In genomic region chrY:15951041-15951440, GRCh38 we compare ENCODE assay signal across 19 cellular contexts.
"Had no signal": no experiment of that assay in that cellular context is flagged by ENCODE, and none has a peak within 500 bp of the region (broad histone marks: within the 10 kb centered on the region; RNA-seq: fewer than 3 reads in every experiment).

No MANE protein-coding gene starts in this region.

- H3K36me3 Mint-ChIP-seq: natural killer cell treated with Interleukin-12 subunit alpha and Interleukin-12 subunit beta and Interleukin-15 and Interleukin-18, amount 100 ng/mL, for 72 hours; neural progenitor cell had no signal

- H3K27me3 Mint-ChIP-seq: natural killer cell treated with Interleukin-12 subunit alpha and Interleukin-12 subunit beta and Interleukin-15 and Interleukin-18, amount 100 ng/mL, for 72 hours had no signal

- H3K9me3 ChIP-seq: heart right ventricle, ovary, upper lobe of left lung, vagina had no signal

- H3K4me3 ChIP-seq: dorsolateral prefrontal cortex, heart right ventricle, neural progenitor cell, ovary, upper lobe of left lung, vagina had no signal

- DNase-seq: cortex of kidney; dorsolateral prefrontal cortex; effector CD8-positive, alpha-beta T cell; heart right ventricle; hypothalamus; midbrain; nucleus accumbens; ovary; right cardiac atrium; small intestine; stimulated activated CD4-positive, alpha-beta T cell treated with anti-CD3 and anti-CD28 coated beads, Interleukin-12 subunit alpha, Interleukin-12 subunit beta, amount 100 ng/mL, for 4 hours; stimulated activated CD4-positive, alpha-beta T cell treated with anti-CD3 and anti-CD28 coated beads, Interleukin-2, amount 100 ng/mL, for 48 hours; stimulated activated naive CD4-positive, alpha-beta T cell treated with Interleukin-2 at 50 U/mL for 16 hours; upper lobe of left lung had no signal

- H3K4me1 ChIP-seq: heart right ventricle, neural progenitor cell, upper lobe of left lung, vagina had no signal

- H3K9me3 Mint-ChIP-seq: natural killer cell treated with Interleukin-12 subunit alpha and Interleukin-12 subunit beta and Interleukin-15 and Interleukin-18, amount 100 ng/mL, for 72 hours; neural progenitor cell had no signal

- FAIRE-seq: frontal cortex, islet of Langerhans, small intestine had no signal

- H3K27ac ChIP-seq: dorsolateral prefrontal cortex, heart right ventricle, neural progenitor cell, ovary, upper lobe of left lung, vagina had no signal

- H3K27ac Mint-ChIP-seq: natural killer cell treated with Interleukin-12 subunit alpha and Interleukin-12 subunit beta and Interleukin-15 and Interleukin-18, amount 100 ng/mL, for 72 hours; neural progenitor cell had no signal

- H3K4me1 Mint-ChIP-seq: neural progenitor cell had no signal

- H3K4me3 Mint-ChIP-seq: natural killer cell treated with Interleukin-12 subunit alpha and Interleukin-12 subunit beta and Interleukin-15 and Interleukin-18, amount 100 ng/mL, for 72 hours; neural progenitor cell had no signal

- H3K36me3 ChIP-seq: heart right ventricle, neural progenitor cell, ovary, upper lobe of left lung, vagina had no signal

- H3K27me3 ChIP-seq: dorsolateral prefrontal cortex, heart right ventricle, neural progenitor cell, ovary, upper lobe of left lung, vagina had no signal
